ENCODE assay signal across 8 cellular contexts in genomic region chr2:218908721-218909619, GRCh38. TPM values are rescaled to one million over a fixed set of nuclear protein-coding genes. Genes with fewer than 3 reads are reported as not detected.
A peak's percentile ranks its signal among the peaks of the same experiment; 100 is the strongest.
DNase-seq lines count a peak whose midpoint lies in the region; ATAC-seq and TF ChIP-seq lines count a peak whose summit lies in the region.

No MANE protein-coding gene starts in this region.

- TF ChIP-seq POLR2A in uterus (IDR thresholded peaks at IDR 0.05): no peak

- intact Hi-C loops in uterus (cut with DNase I; ENCODE audit: low total_unique reads): no loop called here

- TF ChIP-seq CTCF in uterus (IDR thresholded peaks at IDR 0.05): no peak

- H3K4me1 ChIP-seq in uterus: peaks cover 0 to 4% of the 10 kb centered on the region in 2 donors

- peak overlapping the region; percentile 65 for H3K4me3 ChIP-seq in GM08714 (ENCODE audit: low read length)
- peak overlapping the region; percentile 34 to 40 for H3K4me3 ChIP-seq in uterus

- no peak overlapping the region for H3K27ac ChIP-seq in uterus

- no peaks in the 10 kb centered on the region for H3K27me3 ChIP-seq in uterus

- peak; percentile 93 for ATAC-seq in HG02588 (IDR thresholded peaks at IDR 0.05; ENCODE audit: unreplicated experiment)

- H3K9me3 ChIP-seq in uterus: no peaks in the 10 kb centered on the region

- DNase-seq in NCI-H1417 (lab: John Stamatoyannopoulos, UW) (peak; percentile 90 to 98 (median 95)), T follicular helper cell (ENCODE audit: low read depth) (peak; percentile 86), amygdala (lab: John Stamatoyannopoulos, UW) (peak in 48 of 56 donors; percentile 12 to 81 (median 58)), hepatic stellate cell (ENCODE audit: low spot score) (peak; percentile 84), putamen (ENCODE audit: low spot score) (peak; percentile 72), uterus (peak; percentile 85 to 87)

- no peaks in the 10 kb centered on the region for H3K36me3 ChIP-seq in uterus

RNA-seq across cellular contexts. Expression of gene WNT10A, which starts 28.3 kb away (rescaled TPM):
- under 1 TPM in 2 of 4 donors, not detected in 2; 0.15 to 0.97 TPM for total RNA-seq in uterus

RNA-seq across cellular contexts. Expression of gene WNT6, which starts 49.4 kb away (rescaled TPM):
- 1 to 10 TPM in 3 of 4 donors, not detected in 1; 1.0 to 2.1 (median 1.9) TPM for total RNA-seq in uterus

RNA-seq across cellular contexts. Expression of gene CDK5R2, which starts 50.5 kb away (rescaled TPM):
- not detected for total RNA-seq in uterus
